9 cellular contexts compared by ENCODE assay signal in genomic region chr15:63502137-63502801, GRCh38. TPM values are rescaled to one million over a fixed set of nuclear protein-coding genes. Genes with fewer than 3 reads are reported as not detected.
A peak's percentile ranks its signal among the peaks of the same experiment; 100 is the strongest.
DNase-seq lines count a peak whose midpoint lies in the region; ATAC-seq and TF ChIP-seq lines count a peak whose summit lies in the region.
"Had no signal": no experiment of that assay in that cellular context is flagged by ENCODE, and none has a peak within 500 bp of the region (broad histone marks: within the 10 kb centered on the region; RNA-seq: fewer than 3 reads in every experiment).

No MANE protein-coding gene starts in this region.

- no peaks in the 10 kb centered on the region for H3K27me3 ChIP-seq in adrenal gland

- no peak for TF ChIP-seq POLR2A in adrenal gland (IDR thresholded peaks at IDR 0.05)

- H3K9me3 ChIP-seq in adrenal gland (replicated peaks in 1 of 3) = no peaks in the 10 kb centered on the region

- H3K4me3 ChIP-seq in adrenal gland = no peak overlapping the region

- 76 to 83% (median 83%) methylated on average over 15 of the region's 15 CpGs for WGBS in adrenal gland, 4 donors

- H3K27ac ChIP-seq in adrenal gland = peak overlapping the region in 4 of 5 donors; percentile 98 to 100 (median 100)

- H3K27me3 Mint-ChIP-seq in type B pancreatic cell = peaks cover 8% of the 10 kb centered on the region

- peak; percentile 65 for DNase-seq in activated effector memory CD4-positive, alpha-beta T cell treated with anti-CD3 and anti-CD28 coated beads, Interleukin-2, amount 50 U/mL, for 16 hours
- DNase-seq in activated effector memory CD4-positive, alpha-beta T cell treated with Interleukin-2 at 50 U/mL for 16 hours = no peak
- DNase-seq in adrenal gland (no peak), left kidney (ENCODE audit: low read depth, low spot score) (peak; percentile 67), type B pancreatic cell (ENCODE audit: extremely low spot score, unreplicated experiment) (no peak), C1 segment of cervical spinal cord (lab: John Stamatoyannopoulos, UW) (no peak), SW480 (ENCODE audit: low spot score) (no peak)
- DNase-seq: cerebellar nuclear complex had no signal

- ATAC-seq in GM21515 (IDR thresholded peaks at IDR 0.05; ENCODE audit: unreplicated experiment) = no peak

- TF ChIP-seq CTCF in adrenal gland (IDR thresholded peaks at IDR 0.05) (no peak), type B pancreatic cell (conservative IDR thresholded peaks at IDR 0.05) (no peak)

- H3K4me1 Mint-ChIP-seq in type B pancreatic cell (ENCODE audit: unreplicated experiment) = peaks cover 55% of the 10 kb centered on the region

- H3K4me3 Mint-ChIP-seq in type B pancreatic cell = peak overlapping the region; percentile 89

- peaks cover 28 to 49% of the 10 kb centered on the region in 2 donors for H3K4me1 ChIP-seq in adrenal gland (replicated peaks in 1 of 2)

- H3K9me3 Mint-ChIP-seq in type B pancreatic cell = no peaks in the 10 kb centered on the region

- peak overlapping the region; percentile 82 for H3K27ac Mint-ChIP-seq in type B pancreatic cell

- no peaks in the 10 kb centered on the region for H3K36me3 Mint-ChIP-seq in type B pancreatic cell

- intact Hi-C loops in adrenal gland (cut with DNase I) = loop anchor here in 1 of 2 donors (10.0 kb wide), 1 partner anchor 53 kb away; no protein-coding TSS in a partner anchor

- no peaks in the 10 kb centered on the region for H3K36me3 ChIP-seq in adrenal gland (replicated peaks in 1 of 2)

RNA-seq across cellular contexts. Expression of gene USP3, which starts 2.1 kb away (rescaled TPM):
- 10 to 100 TPM; 26.4 to 49.2 (median 40.0) TPM for total RNA-seq in adrenal gland
- polyA plus RNA-seq in adrenal gland = 10 to 100 TPM; 23.0 to 30.5 (median 29.9) TPM
- 42.3 and 57.3 TPM in 2 replicates for total RNA-seq in type B pancreatic cell (ENCODE audit: low replicate concordance)

Comparison
In these comparisons a context has a peak if more than half of its experiments do, and no peak if none do; other contexts are left out.
1. DNase-seq: peak in activated effector memory CD4-positive, alpha-beta T cell treated with anti-CD3 and anti-CD28 coated beads, Interleukin-2, amount 50 U/mL, for 16 hours (single experiment) and left kidney (single experiment); none in activated effector memory CD4-positive, alpha-beta T cell treated with Interleukin-2 at 50 U/mL for 16 hours (single experiment), adrenal gland (0 of 7), type B pancreatic cell (single experiment), C1 segment of cervical spinal cord (0 of 14) and SW480 (single experiment).